Comparison of ENCODE assay signal across 20 cellular contexts in genomic region chr6:116948535-116949304, GRCh38.
"Had no signal": no experiment of that assay in that cellular context is flagged by ENCODE, and none has a peak within 500 bp of the region (broad histone marks: within the 10 kb centered on the region; RNA-seq: fewer than 3 reads in every experiment).

No MANE protein-coding gene starts in this region.

- H3K4me1 Mint-ChIP-seq: memory B cell; naive thymus-derived CD4-positive, alpha-beta T cell; stimulated activated memory B cell treated with anti-CD40 and anti-IgM and Interleukin-4, amounts not matched to agents 10 μg/mL and 1 μg/mL and 100 μg/mL, for 72 hours had no signal

- H3K27ac ChIP-seq: cardiac muscle cell, ovary, sigmoid colon, spleen, thoracic aorta, WERI-Rb-1 had no signal

- H3K27me3 Mint-ChIP-seq: activated naive CD8-positive, alpha-beta T cell; stimulated activated memory B cell treated with anti-CD40 and anti-IgM and Interleukin-4, amounts not matched to agents 10 μg/mL and 1 μg/mL and 100 μg/mL, for 72 hours had no signal

- H3K27me3 ChIP-seq: cardiac muscle cell, ovary, sigmoid colon had no signal

- ATAC-seq: left ventricle myocardium superior; naive thymus-derived CD4-positive, alpha-beta T cell; stimulated activated memory B cell treated with anti-CD40 and anti-IgM and Interleukin-4, amounts not matched to agents 10 μg/mL and 1 μg/mL and 100 μg/mL, for 72 hours had no signal

- DNase-seq: activated CD4-positive, alpha-beta T cell treated with anti-CD3 and anti-CD28 coated beads, Interleukin-2, amount 50 U/mL, for 48 hours; activated gamma-delta T cell treated with Interleukin-2 at 50 U/mL for 16 hours; activated T-cell treated with anti-CD3 and anti-CD28 coated beads for 4 hours; dermis blood vessel endothelial cell; effector memory CD4-positive, alpha-beta T cell; islet precursor cell; left ventricle myocardium superior; naive thymus-derived CD4-positive, alpha-beta T cell; ovary; sigmoid colon; spleen; stimulated activated CD4-positive, alpha-beta T cell treated with anti-CD3 and anti-CD28 coated beads, Interleukin-4, amount 100 ng/mL, for 4 hours; T-helper 2 cell; WERI-Rb-1 had no signal

- H3K4me3 Mint-ChIP-seq: activated naive CD8-positive, alpha-beta T cell; activated T-helper 1 cell treated with anti-CD3 and anti-CD28 coated beads, Interleukin-12 subunit alpha, Interleukin-12 subunit beta, Interleukin-2, Interleukin-4 antibody, amounts not matched to agents 30 ng/mL and 10 ng/mL and 1 ng/mL, durations not matched to agents 14 hours and 24 hours and 36 hours; memory B cell; naive thymus-derived CD4-positive, alpha-beta T cell; stimulated activated memory B cell treated with anti-CD40 and anti-IgM and Interleukin-4, amounts not matched to agents 10 μg/mL and 1 μg/mL and 100 μg/mL, for 72 hours had no signal

- H3K36me3 ChIP-seq: cardiac muscle cell, ovary, sigmoid colon, spleen, thoracic aorta, WERI-Rb-1 had no signal

- H3K36me3 Mint-ChIP-seq: activated naive CD8-positive, alpha-beta T cell; memory B cell; naive thymus-derived CD4-positive, alpha-beta T cell; stimulated activated memory B cell treated with anti-CD40 and anti-IgM and Interleukin-4, amounts not matched to agents 10 μg/mL and 1 μg/mL and 100 μg/mL, for 72 hours had no signal

- H3K4me3 ChIP-seq: cardiac muscle cell, ovary, sigmoid colon, spleen, thoracic aorta had no signal

- H3K4me1 ChIP-seq: sigmoid colon, spleen had no signal

- H3K9me3 Mint-ChIP-seq: activated T-helper 1 cell treated with anti-CD3 and anti-CD28 coated beads, Interleukin-12 subunit alpha, Interleukin-12 subunit beta, Interleukin-2, Interleukin-4 antibody, amounts not matched to agents 30 ng/mL and 10 ng/mL and 1 ng/mL, durations not matched to agents 14 hours and 24 hours and 36 hours; memory B cell; stimulated activated memory B cell treated with anti-CD40 and anti-IgM and Interleukin-4, amounts not matched to agents 10 μg/mL and 1 μg/mL and 100 μg/mL, for 72 hours had no signal

- H3K27ac Mint-ChIP-seq: activated naive CD8-positive, alpha-beta T cell; activated T-helper 1 cell treated with anti-CD3 and anti-CD28 coated beads, Interleukin-12 subunit alpha, Interleukin-12 subunit beta, Interleukin-2, Interleukin-4 antibody, amounts not matched to agents 30 ng/mL and 10 ng/mL and 1 ng/mL, durations not matched to agents 14 hours and 24 hours and 36 hours; memory B cell; stimulated activated memory B cell treated with anti-CD40 and anti-IgM and Interleukin-4, amounts not matched to agents 10 μg/mL and 1 μg/mL and 100 μg/mL, for 72 hours had no signal

- H3K9me3 ChIP-seq: ovary, sigmoid colon, spleen, thoracic aorta had no signal
